ENCODE assay signal across 8 cellular contexts in genomic region chr6:89413006-89413400, GRCh38. TPM values are rescaled to one million over a fixed set of nuclear protein-coding genes. Genes with fewer than 3 reads are reported as not detected.
A peak's percentile ranks its signal among the peaks of the same experiment; 100 is the strongest.
DNase-seq lines count a peak whose midpoint lies in the region; ATAC-seq and TF ChIP-seq lines count a peak whose summit lies in the region.

No MANE protein-coding gene starts in this region.

- H3K9me3 ChIP-seq in right lobe of liver (no peaks in the 10 kb centered on the region), thymus (ENCODE audit: control insufficient read depth) (no peaks in the 10 kb centered on the region)

- TF ChIP-seq CTCF in right lobe of liver (IDR thresholded peaks at IDR 0.05) = no peak

- intact Hi-C loops in activated T-helper 2 cell treated with anti-CD3 and anti-CD28 coated beads, Interferon-gamma antibody, Interleukin-2, Interleukin-4, amounts not matched to agents 10 μg/mL and 5 μg/mL and 100 μg/mL, durations not matched to agents 14 hours and 24 hours and 36 hours (cut with micrococcal nuclease) = loop anchor here (2.0 kb wide), 1 partner anchor 20 kb away; the partner anchor contains the start of gene ANKRD6
- intact Hi-C loops in right lobe of liver (cut with DNase I) = no loop called here

- H3K9me3 Mint-ChIP-seq in activated T-cell treated with anti-CD3 and anti-CD28 coated beads, Interleukin-2, amount 50 U/mL, for 24 hours = no peaks in the 10 kb centered on the region
- H3K9me3 Mint-ChIP-seq in activated T-helper 2 cell treated with anti-CD3 and anti-CD28 coated beads, Interferon-gamma antibody, Interleukin-2, Interleukin-4, amounts not matched to agents 10 μg/mL and 5 μg/mL and 100 μg/mL, durations not matched to agents 14 hours and 24 hours and 36 hours = no peaks in the 10 kb centered on the region

- peak overlapping the region; percentile 85 for H3K4me3 Mint-ChIP-seq in activated T-cell treated with anti-CD3 and anti-CD28 coated beads, Interleukin-2, amount 50 U/mL, for 24 hours
- H3K4me3 Mint-ChIP-seq in activated T-helper 2 cell treated with anti-CD3 and anti-CD28 coated beads, Interferon-gamma antibody, Interleukin-2, Interleukin-4, amounts not matched to agents 10 μg/mL and 5 μg/mL and 100 μg/mL, durations not matched to agents 14 hours and 24 hours and 36 hours (ENCODE audit: low read depth) = peak overlapping the region; percentile 93

- H3K4me1 ChIP-seq in right lobe of liver = peaks cover 0 to 8% (median 0%) of the 10 kb centered on the region in 4 donors
- H3K4me1 ChIP-seq in thymus (ENCODE audit: control insufficient read depth, insufficient read depth, low read length) = peaks cover 13% of the 10 kb centered on the region

- H3K27ac ChIP-seq in right lobe of liver (no peak overlapping the region), thymus (ENCODE audit: low read depth) (no peak overlapping the region)

- ATAC-seq in right lobe of liver = no peak

- H3K27me3 Mint-ChIP-seq in activated T-cell treated with anti-CD3 and anti-CD28 coated beads, Interleukin-2, amount 50 U/mL, for 24 hours = peaks cover 11% of the 10 kb centered on the region
- H3K27me3 Mint-ChIP-seq in activated T-helper 2 cell treated with anti-CD3 and anti-CD28 coated beads, Interferon-gamma antibody, Interleukin-2, Interleukin-4, amounts not matched to agents 10 μg/mL and 5 μg/mL and 100 μg/mL, durations not matched to agents 14 hours and 24 hours and 36 hours (ENCODE audit: low read depth) = peaks cover 58% of the 10 kb centered on the region

- H3K4me1 Mint-ChIP-seq in activated T-cell treated with anti-CD3 and anti-CD28 coated beads, Interleukin-2, amount 50 U/mL, for 24 hours (ENCODE audit: low read depth) = peaks cover 22% of the 10 kb centered on the region
- H3K4me1 Mint-ChIP-seq in activated T-helper 2 cell treated with anti-CD3 and anti-CD28 coated beads, Interferon-gamma antibody, Interleukin-2, Interleukin-4, amounts not matched to agents 10 μg/mL and 5 μg/mL and 100 μg/mL, durations not matched to agents 14 hours and 24 hours and 36 hours (ENCODE audit: low read depth) = peaks cover 19% of the 10 kb centered on the region

- no peaks in the 10 kb centered on the region for H3K36me3 Mint-ChIP-seq in activated T-cell treated with anti-CD3 and anti-CD28 coated beads, Interleukin-2, amount 50 U/mL, for 24 hours (ENCODE audit: low read depth)
- no peaks in the 10 kb centered on the region for H3K36me3 Mint-ChIP-seq in activated T-helper 2 cell treated with anti-CD3 and anti-CD28 coated beads, Interferon-gamma antibody, Interleukin-2, Interleukin-4, amounts not matched to agents 10 μg/mL and 5 μg/mL and 100 μg/mL, durations not matched to agents 14 hours and 24 hours and 36 hours (ENCODE audit: low read depth)

- H3K4me3 ChIP-seq in right lobe of liver (peak overlapping the region; percentile 70 to 90 (median 76)), thymus (ENCODE audit: low read length) (peak overlapping the region; percentile 90)

- H3K27me3 ChIP-seq in right lobe of liver (no peaks in the 10 kb centered on the region), thymus (ENCODE audit: control insufficient read depth, insufficient read depth) (no peaks in the 10 kb centered on the region)

- WGBS in right lobe of liver (ENCODE audit: insufficient coverage, low coverage, low lambda C conversion rate, missing lambda C conversion rate) = 36% methylated on average over 9 of the region's 9 CpGs
- WGBS in thymus = 10% methylated on average over 9 of the region's 9 CpGs

- TF ChIP-seq POLR2A in right lobe of liver (IDR thresholded peaks at IDR 0.05) = no peak

- peak; percentile 36 for DNase-seq in activated T-cell treated with anti-CD3 and anti-CD28 coated beads, Interleukin-2, amount 50 U/mL, for 24 hours
- DNase-seq in activated T-cell treated with anti-CD3 and anti-CD28 coated beads for 4 hours (no peak), right lobe of liver (peak in 1 of 3 donors; percentile 25), NCI-H524 treated with DMSO at 0.1 percent for 48 hours (lab: John Stamatoyannopoulos, UW) (no peak), NCI-H2196 (lab: John Stamatoyannopoulos, UW; ENCODE audit: unreplicated experiment) (no peak)
- no peak for DNase-seq in activated T-helper 2 cell treated with anti-CD3 and anti-CD28 coated beads, Interferon-gamma antibody, Interleukin-2, Interleukin-4, amounts not matched to agents 10 μg/mL and 5 μg/mL and 100 μg/mL, durations not matched to agents 14 hours and 24 hours and 36 hours (ENCODE audit: low spot score)
- DNase-seq in effector CD4-positive, alpha-beta T cell = no peak

- no peaks in the 10 kb centered on the region for H3K36me3 ChIP-seq in right lobe of liver
- no peaks in the 10 kb centered on the region for H3K36me3 ChIP-seq in thymus (ENCODE audit: control insufficient read depth, insufficient read depth)

- H3K27ac Mint-ChIP-seq in activated T-cell treated with anti-CD3 and anti-CD28 coated beads, Interleukin-2, amount 50 U/mL, for 24 hours = peak overlapping the region; percentile 88
- H3K27ac Mint-ChIP-seq in activated T-helper 2 cell treated with anti-CD3 and anti-CD28 coated beads, Interferon-gamma antibody, Interleukin-2, Interleukin-4, amounts not matched to agents 10 μg/mL and 5 μg/mL and 100 μg/mL, durations not matched to agents 14 hours and 24 hours and 36 hours = no peak overlapping the region

RNA-seq across cellular contexts. Expression of gene RRAGD, which starts 0.9 kb away (rescaled TPM):
- total RNA-seq in activated T-helper 2 cell treated with anti-CD3 and anti-CD28 coated beads, Interferon-gamma antibody, Interleukin-2, Interleukin-4, amounts not matched to agents 10 μg/mL and 5 μg/mL and 100 μg/mL, durations not matched to agents 14 hours and 24 hours and 36 hours = 6.3 and 7.2 TPM in 2 replicates
- total RNA-seq in right lobe of liver = 10 to 100 TPM in 4 of 6 experiments, 1 to 10 TPM in 2; 7.1 to 18.7 (median 12.2) TPM
- polyA plus RNA-seq in thymus = 13.0 TPM

RNA-seq across cellular contexts. Expression of gene ANKRD6, which starts 19.9 kb away (rescaled TPM):
- 2.2 TPM in 2 replicates for total RNA-seq in activated T-helper 2 cell treated with anti-CD3 and anti-CD28 coated beads, Interferon-gamma antibody, Interleukin-2, Interleukin-4, amounts not matched to agents 10 μg/mL and 5 μg/mL and 100 μg/mL, durations not matched to agents 14 hours and 24 hours and 36 hours
- total RNA-seq in right lobe of liver = 10 to 100 TPM in 2 of 6 experiments, 1 to 10 TPM in 4; 5.3 to 14.8 (median 8.3) TPM
- polyA plus RNA-seq in thymus = 12.3 TPM
